ENCODE assay signal across 14 cellular contexts in genomic region chr2:10498525-10499274, GRCh38. TPM values are rescaled to one million over a fixed set of nuclear protein-coding genes. Genes with fewer than 3 reads are reported as not detected.
DNase-seq lines count a peak whose midpoint lies in the region; ATAC-seq and TF ChIP-seq lines count a peak whose summit lies in the region.
"Had no signal": no experiment of that assay in that cellular context is flagged by ENCODE, and none has a peak within 500 bp of the region (broad histone marks: within the 10 kb centered on the region; RNA-seq: fewer than 3 reads in every experiment).

No MANE protein-coding gene starts in this region.

- H3K27ac ChIP-seq in IMR-90 (ENCODE audit: insufficient read depth, low read length) (no peak overlapping the region), foreskin keratinocyte (peak overlapping the region; percentile 84), psoas muscle (no peak overlapping the region)
- H3K27ac ChIP-seq: esophagus muscularis mucosa, KMS-11, uterus had no signal

- H3K36me3 ChIP-seq in IMR-90 (ENCODE audit: control insufficient read depth, insufficient read depth, low read length): no peaks in the 10 kb centered on the region
- no peaks in the 10 kb centered on the region for H3K36me3 ChIP-seq in BE2C
- no peaks in the 10 kb centered on the region for H3K36me3 ChIP-seq in psoas muscle (ENCODE audit: insufficient read depth in 1 of 2, low read depth in 1 of 2)
- H3K36me3 ChIP-seq: esophagus muscularis mucosa, SJSA1, uterus had no signal

- POLR2A ChIA-PET in IMR-90 (lab: Charles Lee; ENCODE audit: unreplicated experiment): no interaction called here

- no peak overlapping the region for H2BK5ac ChIP-seq in IMR-90 (ENCODE audit: low read depth, low read length, poor library complexity, severe bottlenecking)

- no peak overlapping the region for H4K8ac ChIP-seq in IMR-90 (ENCODE audit: low read depth in 2 of 2, low read length in 2 of 2)

- WGBS in IMR-90 (ENCODE audit: extremely low coverage in 2 of 2, insufficient read length in 1 of 2), 2 experiments: no CpG with 5 or more reads among the region's 11 CpGs
- 90 to 96% (median 91%) methylated on average over 11 of the region's 11 CpGs for WGBS in psoas muscle, 3 donors

- no peak overlapping the region for H3K18ac ChIP-seq in IMR-90 (ENCODE audit: low read depth, low read length)

- no TSS peak for BruUV-seq in IMR-90 (replicated peaks; lab: Mats Ljungman, UMichigan)

- no peak overlapping the region for H2BK120ac ChIP-seq in IMR-90 (ENCODE audit: low read depth, low read length)

- H3K23ac ChIP-seq in IMR-90 (ENCODE audit: low read depth, low read length): no peak overlapping the region

- no peak overlapping the region for H3K4me2 ChIP-seq in IMR-90 (ENCODE audit: low read depth, low read length)
- H3K4me2 ChIP-seq: KMS-11 had no signal

- H2AFZ ChIP-seq in IMR-90 (replicated peaks; ENCODE audit: low read length, poor library complexity): no peak overlapping the region

- H3K4me1 ChIP-seq in IMR-90 (ENCODE audit: control insufficient read depth, insufficient read depth, low read length) (peaks cover 11% of the 10 kb centered on the region), foreskin keratinocyte (peaks cover 19% of the 10 kb centered on the region), BE2C (no peaks in the 10 kb centered on the region; the same call in 1 of the 2 replicates), psoas muscle (peaks cover 4% of the 10 kb centered on the region)
- H3K4me1 ChIP-seq: uterus had no signal

- intact Hi-C loops in IMR-90 (cut with micrococcal nuclease) (no loop called here), psoas muscle (cut with DNase I) (no loop called here)

- H3K9me3 ChIP-seq in IMR-90 (ENCODE audit: control insufficient read depth, insufficient read depth, low read length) (no peaks in the 10 kb centered on the region), BE2C (no peaks in the 10 kb centered on the region), psoas muscle (no peaks in the 10 kb centered on the region)
- H3K9me3 ChIP-seq: esophagus muscularis mucosa, SJSA1, uterus had no signal

- H3K4ac ChIP-seq in IMR-90 (ENCODE audit: low read depth, low read length): no peak overlapping the region

- TF ChIP-seq CTCF in IMR-90 (conservative IDR thresholded peaks at IDR 0.05; ENCODE audit: low read depth, low read length) (no peak), foreskin keratinocyte (conservative IDR thresholded peaks at IDR 0.05) (no peak), BE2C (IDR thresholded peaks at IDR 0.05; ENCODE audit: low read depth, low read length) (no peak), psoas muscle (IDR thresholded peaks at IDR 0.05) (no peak)

- no peak overlapping the region for H2BK20ac ChIP-seq in IMR-90 (ENCODE audit: low read depth, low read length)

- H2AK9ac ChIP-seq in IMR-90 (replicated peaks; ENCODE audit: low read depth, low read length, poor library complexity): peak overlapping the region; percentile 90

- in situ Hi-C loops in IMR-90 (cut with MboI; ENCODE audit: low sequenced_read_pairs): no loop called here

- H3K14ac ChIP-seq in IMR-90 (replicated peaks; ENCODE audit: low read depth, low read length): no peak overlapping the region

- TF ChIP-seq RAD21 in IMR-90 (IDR thresholded peaks at IDR 0.05; ENCODE audit: low read length): no peak

- ATAC-seq in IMR-90 (ENCODE audit: low read depth) (no peak), foreskin keratinocyte (no peak), psoas muscle (no peak)

- H3K27me3 ChIP-seq in IMR-90 (ENCODE audit: control insufficient read depth, insufficient read depth, low read length) (peaks cover 39% of the 10 kb centered on the region), foreskin keratinocyte (peaks cover 13% of the 10 kb centered on the region), BE2C (no peaks in the 10 kb centered on the region), psoas muscle (ENCODE audit: insufficient read depth in 3 of 3, low read length in 2 of 3) (peaks cover 0 to 37% (median 0%) of the 10 kb centered on the region in 3 donors)
- H3K27me3 ChIP-seq: SJSA1, uterus had no signal

- peaks cover 15% of the 10 kb centered on the region for H4K20me1 ChIP-seq in IMR-90 (ENCODE audit: insufficient read depth, low read length)

- H4K91ac ChIP-seq in IMR-90 (ENCODE audit: insufficient read depth, low read depth, low read length): no peak overlapping the region

- no peaks in the 10 kb centered on the region for H3K79me1 ChIP-seq in IMR-90 (ENCODE audit: low read depth in 1 of 2, low read length in 2 of 2)

- TF ChIP-seq POLR2A in IMR-90 (IDR thresholded peaks at IDR 0.05; ENCODE audit: low read depth, low read length): no peak

- H3K4me3 ChIP-seq in IMR-90 (ENCODE audit: insufficient read depth, low read depth, low read length) (no peak overlapping the region), BE2C (ENCODE audit: low read depth, low read length) (no peak overlapping the region), psoas muscle (no peak overlapping the region)
- H3K4me3 ChIP-seq: esophagus muscularis mucosa, SJSA1, uterus had no signal

- 0 out of 2 replicates have a peak overlapping the region, but pooled peaks have one; percentile 39 for H2AK5ac ChIP-seq in IMR-90 (ENCODE audit: low read depth, low read length)

- H3K9me1 ChIP-seq in IMR-90 (ENCODE audit: insufficient read depth, low read length): peaks cover 5% of the 10 kb centered on the region; the same call in 1 of the 2 replicates

- no peak overlapping the region for H4K5ac ChIP-seq in IMR-90 (ENCODE audit: low read depth, low read length)

- no peak overlapping the region for H2BK15ac ChIP-seq in IMR-90 (ENCODE audit: low read depth, low read length)

- CTCF ChIA-PET in IMR-90 (lab: Yijun Ruan, JAX): interaction anchor here (0.6 kb wide), 1 partner anchor 1472 kb away, joined by 8 read pairs; no protein-coding TSS in a partner anchor

- DNase-seq in activated CD8-positive, alpha-beta memory T cell treated with anti-CD3 and anti-CD28 coated beads, Interleukin-2, amount 50 U/mL, for 48 hours: peak; percentile 38
- no peak for DNase-seq in activated CD8-positive, alpha-beta memory T cell treated with anti-CD3 and anti-CD28 coated beads, Interleukin-2, amount 50 U/mL, for 4 hours
- DNase-seq in IMR-90 (no peak), foreskin keratinocyte (no peak), BE2C (no peak), psoas muscle (no peak), SIG-M5 treated with dmso at 0.1 percent for 504 hours (lab: John Stamatoyannopoulos, UW; ENCODE audit: unreplicated experiment) (no peak)
- DNase-seq in stimulated activated CD8-positive, alpha-beta memory T cell treated with anti-CD3 and anti-CD28 coated beads, Interleukin-4, amount 100 ng/mL, for 48 hours: peak; percentile 13
- DNase-seq: H9, NCI-H748 treated with DMSO at 0.1 percent for 48 hours, uterus had no signal

- no peak overlapping the region for H3K56ac ChIP-seq in IMR-90 (ENCODE audit: extremely low read depth, insufficient read depth, low read length)

- dilution Hi-C loops in IMR-90 (cut with HindIII; ENCODE audit: low sequenced_read_pairs, unreplicated experiment): no loop called here

- H3K9ac ChIP-seq in IMR-90 (ENCODE audit: low read depth, low read length): no peak overlapping the region
- H3K9ac ChIP-seq: KMS-11 had no signal

TF ChIP-seq in IMR-90, 13 proteins besides CTCF, POLR2A, EP300 and RAD21:
- TF ChIP-seq USF2 (IDR thresholded peaks at IDR 0.05; ENCODE audit: low read depth, low read length): no peak
- TF ChIP-seq FOS (IDR thresholded peaks at IDR 0.05; ENCODE audit: low read depth, low read length): no peak
- no peak for TF ChIP-seq NFE2L2 (IDR thresholded peaks at IDR 0.05; ENCODE audit: low read depth, low read length)

RNA-seq across cellular contexts. Expression of gene ODC1, which starts 50.6 kb away (rescaled TPM):
- 204 and 251 TPM in 2 replicates for total RNA-seq in IMR-90 (2012; rRNA removed)
- polyA plus RNA-seq in IMR-90 (2012; rRNA removed): 103 and 117 TPM in 2 replicates
- 55.7 and 87.1 TPM in 2 replicates for polyA plus RNA-seq in IMR-90 (2012; cell fraction: cytosol; rRNA removed)
- polyA plus RNA-seq in IMR-90 (2012; cell fraction: nucleus; rRNA removed; ENCODE audit: low replicate concordance): 43.7 and 137 TPM in 2 replicates
- total RNA-seq in foreskin keratinocyte: 207 and 211 TPM in 2 replicates
- 171 and 184 TPM in 2 replicates for polyA plus RNA-seq in foreskin keratinocyte
- polyA plus RNA-seq in BE2C (2012; ENCODE audit: insufficient read depth, insufficient read length, low read depth): 216 TPM
- total RNA-seq in psoas muscle: 100 to 1,000 TPM in 1 of 4 donors, 10 to 100 TPM in 3; 56.8 to 143 (median 92.2) TPM
- polyA plus RNA-seq in psoas muscle: 100 to 1,000 TPM; 106 to 226 (median 208) TPM

Comparison
In these comparisons a context has a peak if more than half of its experiments do, and no peak if none do; other contexts are left out.
1. DNase-seq: peak in activated CD8-positive, alpha-beta memory T cell treated with anti-CD3 and anti-CD28 coated beads, Interleukin-2, amount 50 U/mL, for 48 hours (single experiment) and stimulated activated CD8-positive, alpha-beta memory T cell treated with anti-CD3 and anti-CD28 coated beads, Interleukin-4, amount 100 ng/mL, for 48 hours (single experiment); none in activated CD8-positive, alpha-beta memory T cell treated with anti-CD3 and anti-CD28 coated beads, Interleukin-2, amount 50 U/mL, for 4 hours (single experiment), IMR-90 (single experiment), foreskin keratinocyte (0 of 2), BE2C (single experiment), psoas muscle (0 of 2) and SIG-M5 treated with dmso at 0.1 percent for 504 hours (single experiment).